2 cellular contexts compared by ENCODE assay signal in genomic region chr1:169985757-169986156, GRCh38.
TF ChIP-seq lines count a peak whose summit lies in the region.

No MANE protein-coding gene starts in this region.

TF ChIP-seq in A549, 52 proteins besides CTCF, POLR2A, EP300 and RAD21:
- TF ChIP-seq HOXB5 (CRISPR knock-in tag; IDR thresholded peaks at IDR 0.05) (no peak), NFE2L2 (conservative IDR thresholded peaks at IDR 0.05; ENCODE audit: low read length) (no peak), CHD4 (IDR thresholded peaks at IDR 0.05; ENCODE audit: borderline replicate concordance) (no peak), HOXA7 (CRISPR knock-in tag; IDR thresholded peaks at IDR 0.05) (no peak), PBX3 (IDR thresholded peaks at IDR 0.05) (no peak), MAZ (IDR thresholded peaks at IDR 0.05; ENCODE audit: borderline replicate concordance, low read depth, low read length) (no peak), MAFK (IDR thresholded peaks at IDR 0.05; ENCODE audit: partially characterized antibody) (peak; percentile 88), HEYL (CRISPR knock-in tag; IDR thresholded peaks at IDR 0.05) (no peak)
TF ChIP-seq in A549: peak in this region for 1.

TF ChIP-seq in IMR-90, 13 proteins besides CTCF, POLR2A, EP300 and RAD21:
- TF ChIP-seq ELK1 (IDR thresholded peaks at IDR 0.05; ENCODE audit: borderline replicate concordance, low read depth, low read length), result no peak
- peak; percentile 94 for TF ChIP-seq MAFK (IDR thresholded peaks at IDR 0.05; ENCODE audit: low read depth, low read length)
